ENCODE assay signal across 15 cellular contexts in genomic region chr20:9412309-9412708, GRCh38.
DNase-seq lines count a peak whose midpoint lies in the region; ATAC-seq and TF ChIP-seq lines count a peak whose summit lies in the region.
"Had no signal": no experiment of that assay in that cellular context is flagged by ENCODE, and none has a peak within 500 bp of the region (broad histone marks: within the 10 kb centered on the region; RNA-seq: fewer than 3 reads in every experiment).

No MANE protein-coding gene starts in this region.

- TF ChIP-seq CTCF in GM12865 (IDR thresholded peaks at IDR 0.05; ENCODE audit: insufficient read depth, low read depth, low read length, missing control alignments) (no peak), gastrocnemius medialis (IDR thresholded peaks at IDR 0.05 in 4 of 5, conservative IDR thresholded peaks at IDR 0.05 in 1 of 5) (no peak)

- no peak overlapping the region for H3K27ac ChIP-seq in gastrocnemius medialis
- H3K27ac ChIP-seq: gastroesophageal sphincter, thoracic aorta, VCaP had no signal

- TF ChIP-seq POLR2A in gastrocnemius medialis (IDR thresholded peaks at IDR 0.05): no peak

- no peaks in the 10 kb centered on the region for H3K4me1 Mint-ChIP-seq in T-helper 17 cell

- DNase-seq in GM12865 (ENCODE audit: low read depth): peak; percentile 61
- DNase-seq in MG63: no peak
- no peak for DNase-seq in T-helper 17 cell
- DNase-seq in NCI-H187 treated with DMSO at 0.1 percent for 48 hours (lab: John Stamatoyannopoulos, UW): no peak
- DNase-seq in gastrocnemius medialis: no peak
- DNase-seq: MV-4-11, NCI-H446 had no signal

- H3K4me3 Mint-ChIP-seq in T-helper 17 cell: no peak overlapping the region
- H3K4me3 Mint-ChIP-seq: natural killer cell treated with Interleukin-12 subunit alpha and Interleukin-12 subunit beta and Interleukin-15 and Interleukin-18, amount 100 ng/mL, for 72 hours had no signal

- H3K36me3 Mint-ChIP-seq in T-helper 17 cell (ENCODE audit: low read depth): no peaks in the 10 kb centered on the region
- H3K36me3 Mint-ChIP-seq: natural killer cell treated with Interleukin-12 subunit alpha and Interleukin-12 subunit beta and Interleukin-15 and Interleukin-18, amount 100 ng/mL, for 72 hours had no signal

- intact Hi-C loops in gastrocnemius medialis (cut with DNase I; ENCODE audit: low total_unique reads): no loop called here

- no peaks in the 10 kb centered on the region for H3K27me3 Mint-ChIP-seq in T-helper 17 cell
- H3K27me3 Mint-ChIP-seq: natural killer cell treated with Interleukin-12 subunit alpha and Interleukin-12 subunit beta and Interleukin-15 and Interleukin-18, amount 100 ng/mL, for 72 hours had no signal

- ATAC-seq in GM19397 (IDR thresholded peaks at IDR 0.05; ENCODE audit: unreplicated experiment): peak; percentile 64
- ATAC-seq in HG02642 (IDR thresholded peaks at IDR 0.05; ENCODE audit: poor library complexity, unreplicated experiment): peak; percentile 91
- ATAC-seq in HG03432 (IDR thresholded peaks at IDR 0.05; ENCODE audit: unreplicated experiment): peak; percentile 80
- no peak for ATAC-seq in T-helper 17 cell
- no peak for ATAC-seq in gastrocnemius medialis
- ATAC-seq: gastroesophageal sphincter; natural killer cell treated with Interleukin-12 subunit alpha and Interleukin-12 subunit beta and Interleukin-15 and Interleukin-18, amount 100 ng/mL, for 72 hours; sciatic nerve had no signal

- H3K36me3 ChIP-seq in MG63 (no peaks in the 10 kb centered on the region), gastrocnemius medialis (no peaks in the 10 kb centered on the region)
- H3K36me3 ChIP-seq: thoracic aorta had no signal

- H3K4me3 ChIP-seq in GM12865 (ENCODE audit: low read depth, low read length) (no peak overlapping the region), MG63 (no peak overlapping the region), gastrocnemius medialis (no peak overlapping the region)
- H3K4me3 ChIP-seq: gastroesophageal sphincter, thoracic aorta had no signal

- H3K9me3 ChIP-seq in MG63 (peaks cover 8% of the 10 kb centered on the region), T-helper 17 cell (ENCODE audit: control insufficient read depth, low read length, poor library complexity, severe bottlenecking) (no peaks in the 10 kb centered on the region), gastrocnemius medialis (no peaks in the 10 kb centered on the region)
- H3K9me3 ChIP-seq: gastroesophageal sphincter, thoracic aorta had no signal

- in situ Hi-C loops in gastrocnemius medialis (cut with MboI; ENCODE audit: low sequenced_read_pairs in 4 of 4): loop anchor here in 1 of 4 donors (5.0 to 25.0 kb wide), 2 partner anchors 195 to 500 kb away; no protein-coding TSS in a partner anchor

- no peak overlapping the region for H3K27ac Mint-ChIP-seq in T-helper 17 cell
- H3K27ac Mint-ChIP-seq: natural killer cell treated with Interleukin-12 subunit alpha and Interleukin-12 subunit beta and Interleukin-15 and Interleukin-18, amount 100 ng/mL, for 72 hours had no signal

- H3K4me1 ChIP-seq in gastrocnemius medialis: no peaks in the 10 kb centered on the region
- H3K4me1 ChIP-seq: gastroesophageal sphincter had no signal

- H3K27me3 ChIP-seq in MG63 (no peaks in the 10 kb centered on the region), gastrocnemius medialis (no peaks in the 10 kb centered on the region)
- H3K27me3 ChIP-seq: gastroesophageal sphincter had no signal

Comparison
In these comparisons a context has a peak if more than half of its experiments do, and no peak if none do; other contexts are left out.
1. ATAC-seq: peak in GM19397 (single experiment), HG02642 (single experiment) and HG03432 (single experiment); none in T-helper 17 cell (single experiment) and gastrocnemius medialis (0 of 2).